16 cellular contexts compared by ENCODE assay signal in the genomic region with DNA sequence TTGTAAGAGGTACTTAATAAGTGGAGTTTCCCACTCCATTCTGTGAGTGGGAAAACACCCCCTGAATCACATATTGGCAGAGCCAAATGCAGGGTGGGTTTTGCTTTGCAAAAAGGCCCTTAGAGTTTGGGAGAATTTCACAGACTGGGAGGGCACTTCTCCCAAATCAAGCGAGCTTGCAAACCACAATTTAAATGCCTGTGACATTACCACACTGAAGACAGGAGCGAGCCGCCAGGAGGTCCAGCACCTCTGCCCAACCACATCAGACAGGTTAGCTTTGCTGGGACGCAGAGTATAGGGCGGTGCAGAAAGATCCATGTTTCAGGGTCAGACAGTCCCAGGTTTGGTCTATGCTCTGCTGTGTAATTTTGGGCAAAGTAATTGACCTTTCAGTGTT. TPM values are rescaled to one million over a fixed set of nuclear protein-coding genes. Genes with fewer than 3 reads are reported as not detected.
DNase-seq lines count a peak whose midpoint lies in the region; ATAC-seq and TF ChIP-seq lines count a peak whose summit lies in the region.
"Had no signal": no experiment of that assay in that cellular context is flagged by ENCODE, and none has a peak within 500 bp of the region (broad histone marks: within the 10 kb centered on the region; RNA-seq: fewer than 3 reads in every experiment).

No MANE protein-coding gene starts in this region.

- peak overlapping the region; percentile 92 for H3K27ac Mint-ChIP-seq in type B pancreatic cell
- H3K27ac Mint-ChIP-seq: stimulated activated memory B cell treated with anti-CD40 and anti-IgM and Interleukin-4, amounts not matched to agents 10 μg/mL and 1 μg/mL and 100 μg/mL, for 72 hours had no signal

- peaks cover 22% of the 10 kb centered on the region for H3K4me1 Mint-ChIP-seq in type B pancreatic cell (ENCODE audit: unreplicated experiment)

- TF ChIP-seq CTCF in cardiac muscle cell (IDR thresholded peaks at IDR 0.05; ENCODE audit: low read depth, low read length) (no peak), right lobe of liver (IDR thresholded peaks at IDR 0.05) (no peak), type B pancreatic cell (conservative IDR thresholded peaks at IDR 0.05) (no peak)

- in situ Hi-C loops in G401 (cut with HindIII; ENCODE audit: low sequenced_read_pairs), result no loop called here

- peak overlapping the region; percentile 92 for H3K4me3 Mint-ChIP-seq in type B pancreatic cell

- no peaks in the 10 kb centered on the region for H3K27me3 ChIP-seq in cardiac muscle cell
- no peaks in the 10 kb centered on the region for H3K27me3 ChIP-seq in adipocyte (replicated peaks; ENCODE audit: control insufficient read depth, insufficient read depth, low read length)
- H3K27me3 ChIP-seq in right lobe of liver, result no peaks in the 10 kb centered on the region
- H3K27me3 ChIP-seq: uterus had no signal

- H3K9ac ChIP-seq in adipocyte (ENCODE audit: low read length), result peak overlapping the region; percentile 15

- H3K36me3 ChIP-seq in cardiac muscle cell, result no peaks in the 10 kb centered on the region
- H3K36me3 ChIP-seq in adipocyte (ENCODE audit: control insufficient read depth, insufficient read depth, low read length, severe bottlenecking), result no peaks in the 10 kb centered on the region
- no peaks in the 10 kb centered on the region for H3K36me3 ChIP-seq in right lobe of liver
- H3K36me3 ChIP-seq: uterus had no signal

- ATAC-seq in right lobe of liver (no peak), HG03439 (IDR thresholded peaks at IDR 0.05; ENCODE audit: unreplicated experiment) (no peak)
- ATAC-seq: GM12878; lower lobe of right lung; stimulated activated memory B cell treated with anti-CD40 and anti-IgM and Interleukin-4, amounts not matched to agents 10 μg/mL and 1 μg/mL and 100 μg/mL, for 72 hours had no signal

- peaks cover 5% of the 10 kb centered on the region for H3K36me3 Mint-ChIP-seq in type B pancreatic cell
- H3K36me3 Mint-ChIP-seq: stimulated activated memory B cell treated with anti-CD40 and anti-IgM and Interleukin-4, amounts not matched to agents 10 μg/mL and 1 μg/mL and 100 μg/mL, for 72 hours had no signal

- no peaks in the 10 kb centered on the region for H3K27me3 Mint-ChIP-seq in type B pancreatic cell
- H3K27me3 Mint-ChIP-seq: stimulated activated memory B cell treated with anti-CD40 and anti-IgM and Interleukin-4, amounts not matched to agents 10 μg/mL and 1 μg/mL and 100 μg/mL, for 72 hours had no signal

- peak in 1 of 2 donors; percentile 16 for DNase-seq in cardiac muscle cell (ENCODE audit: low read depth in 1 of 2, low spot score in 1 of 2)
- no peak for DNase-seq in cardiac septum (ENCODE audit: low spot score)
- no peak for DNase-seq in adipocyte (ENCODE audit: low read depth)
- no peak for DNase-seq in right lobe of liver
- no peak for DNase-seq in type B pancreatic cell (ENCODE audit: extremely low spot score, unreplicated experiment)
- DNase-seq in G401 (ENCODE audit: low spot score), result no peak
- DNase-seq in OCI-M2 (lab: John Stamatoyannopoulos, UW; ENCODE audit: unreplicated experiment), result no peak
- DNase-seq: DMS79, hippocampal formation, lower lobe of right lung, NCI-H1694, Right ventricle myocardium superior, uterus had no signal

- H3K27ac ChIP-seq in cardiac muscle cell (peak overlapping the region; percentile 12), right lobe of liver (peak overlapping the region; percentile 11 to 53 (median 33))
- H3K27ac ChIP-seq: lower lobe of right lung, uterus had no signal

- H3K4me3 ChIP-seq in cardiac muscle cell (no peak overlapping the region), adipocyte (ENCODE audit: low read length) (no peak overlapping the region), right lobe of liver (peak overlapping the region in 2 of 3 donors; percentile 15 to 84)
- H3K4me3 ChIP-seq: GM12878, lower lobe of right lung, uterus had no signal

- WGBS in right lobe of liver (ENCODE audit: insufficient coverage, low coverage, low lambda C conversion rate, missing lambda C conversion rate), result 44% methylated on average over 2 of the region's 5 CpGs

- H3K4me1 ChIP-seq in cardiac muscle cell (ENCODE audit: low read depth) (peaks cover 3% of the 10 kb centered on the region), adipocyte (ENCODE audit: control insufficient read depth, insufficient read depth, low read length) (peaks cover 34% of the 10 kb centered on the region), right lobe of liver (peaks cover 0 to 66% (median 19%) of the 10 kb centered on the region in 4 donors)

- no peaks in the 10 kb centered on the region for H3K9me3 Mint-ChIP-seq in type B pancreatic cell
- H3K9me3 Mint-ChIP-seq: stimulated activated memory B cell treated with anti-CD40 and anti-IgM and Interleukin-4, amounts not matched to agents 10 μg/mL and 1 μg/mL and 100 μg/mL, for 72 hours had no signal

- intact Hi-C loops in cardiac septum (cut with DNase I), result no loop called here
- intact Hi-C loops in right lobe of liver (cut with DNase I), result no loop called here

- H3K9me3 ChIP-seq in cardiac muscle cell (ENCODE audit: low read depth), result no peaks in the 10 kb centered on the region
- no peaks in the 10 kb centered on the region for H3K9me3 ChIP-seq in adipocyte (ENCODE audit: control insufficient read depth, low read length)
- H3K9me3 ChIP-seq in right lobe of liver, result no peaks in the 10 kb centered on the region
- H3K9me3 ChIP-seq: lower lobe of right lung, uterus had no signal

- no peak for TF ChIP-seq POLR2A in right lobe of liver (IDR thresholded peaks at IDR 0.05)

RNA-seq across cellular contexts. Expression of a gene that starts 2.3 kb away (rescaled TPM):
- total RNA-seq in cardiac muscle cell (16.6 and 19.1 TPM in 2 replicates), cardiac septum (68.2 TPM), right lobe of liver (100 to 1,000 TPM in 2 of 6 experiments, 10 to 100 TPM in 4; 35.3 to 140 (median 73.6) TPM), type B pancreatic cell (ENCODE audit: low replicate concordance) (41.4 and 57.0 TPM in 2 replicates)
- polyA plus RNA-seq in cardiac muscle cell, result 17.3 and 20.3 TPM in 2 replicates
- 11.3 and 13.7 TPM in 2 replicates for total RNA-seq in G401 (2014; rRNA removed; shearing (Covaris generic))

RNA-seq across cellular contexts. Expression of a gene that starts 11.7 kb away (rescaled TPM):
- total RNA-seq in cardiac muscle cell (36.5 TPM in 2 replicates), cardiac septum (16.9 TPM), right lobe of liver (10 to 100 TPM; 13.8 to 24.5 (median 16.6) TPM), type B pancreatic cell (ENCODE audit: low replicate concordance) (43.2 and 54.9 TPM in 2 replicates)
- polyA plus RNA-seq in cardiac muscle cell, result 45.5 and 54.0 TPM in 2 replicates
- 94.5 and 116 TPM in 2 replicates for total RNA-seq in G401 (2014; rRNA removed; shearing (Covaris generic))

RNA-seq across cellular contexts. Expression of a gene that starts 11.8 kb away (rescaled TPM):
- total RNA-seq in cardiac muscle cell, result 0.42 and 2.3 TPM in 2 replicates
- polyA plus RNA-seq in cardiac muscle cell, result 1.4 TPM in 1 of 2 replicates, not detected in the other
- 0.16 TPM for total RNA-seq in cardiac septum
- 1 to 10 TPM in 1 of 6 experiments, under 1 TPM in 5; 0.40 to 1.0 (median 0.50) TPM for total RNA-seq in right lobe of liver
- total RNA-seq in type B pancreatic cell (ENCODE audit: low replicate concordance), result 0.80 and 0.88 TPM in 2 replicates
- 1.3 TPM in 1 of 2 replicates, not detected in the other for total RNA-seq in G401 (2014; rRNA removed; shearing (Covaris generic))

RNA-seq across cellular contexts. Expression of a gene that starts 22.0 kb away (rescaled TPM):
- total RNA-seq in cardiac muscle cell (44.6 and 45.5 TPM in 2 replicates), cardiac septum (14.3 TPM), right lobe of liver (10 to 100 TPM; 36.5 to 70.5 (median 67.1) TPM), type B pancreatic cell (ENCODE audit: low replicate concordance) (33.9 and 53.1 TPM in 2 replicates)
- polyA plus RNA-seq in cardiac muscle cell, result 28.4 and 32.1 TPM in 2 replicates
- 26.1 and 26.3 TPM in 2 replicates for total RNA-seq in G401 (2014; rRNA removed; shearing (Covaris generic))

RNA-seq across cellular contexts. Expression of a gene that starts 49.5 kb away (rescaled TPM):
- total RNA-seq in cardiac muscle cell (0.32 and 1.2 TPM in 2 replicates), cardiac septum (1.7 TPM), right lobe of liver (1 to 10 TPM in 2 of 6 experiments, under 1 TPM in 4; 0.24 to 1.4 (median 0.78) TPM), type B pancreatic cell (ENCODE audit: low replicate concordance) (9.0 and 22.6 TPM in 2 replicates)
- 0.93 and 2.1 TPM in 2 replicates for polyA plus RNA-seq in cardiac muscle cell
- 0.64 TPM in 1 of 2 replicates, not detected in the other for total RNA-seq in G401 (2014; rRNA removed; shearing (Covaris generic))

Comparison
In these comparisons a context has a peak if more than half of its experiments do, and no peak if none do; other contexts are left out.
1. H3K4me3 ChIP-seq: peak in right lobe of liver (2 of 3); none in cardiac muscle cell (single experiment) and adipocyte (single experiment).